Comparison of ENCODE assay signal across 8 cellular contexts in genomic region chr11:61897387-61898246, GRCh38. TPM values are rescaled to one million over a fixed set of nuclear protein-coding genes. Genes with fewer than 3 reads are reported as not detected.
DNase-seq lines count a peak whose midpoint lies in the region; ATAC-seq and TF ChIP-seq lines count a peak whose summit lies in the region.

No MANE protein-coding gene starts in this region.

- peak overlapping the region; percentile 36; the same call in 1 of the 2 replicates for H2AFZ ChIP-seq in OCI-LY3 (ENCODE audit: low read depth, low read length)

- no peak overlapping the region for H3K27ac Mint-ChIP-seq in CD4-positive, alpha-beta T cell
- peak overlapping the region in 3 of 9 donors; percentile 13 to 62 (median 56) for H3K27ac Mint-ChIP-seq in naive thymus-derived CD4-positive, alpha-beta T cell
- no peak overlapping the region for H3K27ac Mint-ChIP-seq in stimulated activated effector memory CD8-positive, alpha-beta T cell treated with anti-CD3 and anti-CD28 coated beads, Interleukin-12 subunit alpha, Interleukin-12 subunit beta, amount 100 ng/mL, for 72 hours

- no peaks in the 10 kb centered on the region for H4K20me1 ChIP-seq in OCI-LY3 (ENCODE audit: insufficient read depth, low read length)

- H3K27me3 Mint-ChIP-seq in CD4-positive, alpha-beta T cell: no peaks in the 10 kb centered on the region
- H3K27me3 Mint-ChIP-seq in naive thymus-derived CD4-positive, alpha-beta T cell: peaks cover 0 to 2% (median 0%) of the 10 kb centered on the region in 5 donors

- no peak overlapping the region for H3K27ac ChIP-seq in CD4-positive, alpha-beta T cell (ENCODE audit: low read depth, low read length)
- H3K27ac ChIP-seq in OCI-LY3 (ENCODE audit: low read length): no peak overlapping the region
- H3K27ac ChIP-seq in naive thymus-derived CD4-positive, alpha-beta T cell (ENCODE audit: low read depth, low read length): no peak overlapping the region

- no peaks in the 10 kb centered on the region for H3K79me2 ChIP-seq in OCI-LY3 (ENCODE audit: low read length)

- peak overlapping the region; percentile 35 for H3K4me2 ChIP-seq in OCI-LY3 (ENCODE audit: low read length)

- H3K9me3 ChIP-seq in CD4-positive, alpha-beta T cell (ENCODE audit: control insufficient read depth, low read length): no peaks in the 10 kb centered on the region
- H3K9me3 ChIP-seq in OCI-LY3 (ENCODE audit: insufficient read depth, low read length): no peaks in the 10 kb centered on the region
- no peaks in the 10 kb centered on the region for H3K9me3 ChIP-seq in naive thymus-derived CD4-positive, alpha-beta T cell (ENCODE audit: control insufficient read depth in 2 of 3, low read length in 3 of 3)

- H3K27me3 ChIP-seq in CD4-positive, alpha-beta T cell (ENCODE audit: control insufficient read depth, insufficient read depth, low read length): no peaks in the 10 kb centered on the region
- H3K27me3 ChIP-seq in OCI-LY3 (ENCODE audit: low read depth, low read length): peaks cover 5% of the 10 kb centered on the region; the same call in 1 of the 2 replicates
- H3K27me3 ChIP-seq in naive thymus-derived CD4-positive, alpha-beta T cell (ENCODE audit: control insufficient read depth in 2 of 2, insufficient read depth in 2 of 2, low read length in 2 of 2): no peaks in the 10 kb centered on the region

- H3K36me3 Mint-ChIP-seq in CD4-positive, alpha-beta T cell (ENCODE audit: low read depth): no peaks in the 10 kb centered on the region
- H3K36me3 Mint-ChIP-seq in naive thymus-derived CD4-positive, alpha-beta T cell: no peaks in the 10 kb centered on the region
- peaks cover 12% of the 10 kb centered on the region for H3K36me3 Mint-ChIP-seq in stimulated activated effector memory CD8-positive, alpha-beta T cell treated with anti-CD3 and anti-CD28 coated beads, Interleukin-12 subunit alpha, Interleukin-12 subunit beta, amount 100 ng/mL, for 72 hours

- peak; percentile 56 for ATAC-seq in CD4-positive, alpha-beta T cell (ENCODE audit: poor library complexity)
- peak; percentile 69 for ATAC-seq in naive thymus-derived CD4-positive, alpha-beta T cell
- ATAC-seq in stimulated activated effector memory CD8-positive, alpha-beta T cell treated with anti-CD3 and anti-CD28 coated beads, Interleukin-12 subunit alpha, Interleukin-12 subunit beta, amount 100 ng/mL, for 72 hours: peak; percentile 64
- ATAC-seq in GM18861 (IDR thresholded peaks at IDR 0.05; ENCODE audit: unreplicated experiment): no peak

- no peak for TF ChIP-seq POLR2A in erythroblast (IDR thresholded peaks at IDR 0.05; ENCODE audit: low read length)

- TF ChIP-seq CTCF in CD4-positive, alpha-beta T cell (IDR thresholded peaks at IDR 0.05): peak; percentile 76
- peak; percentile 96 for TF ChIP-seq CTCF in OCI-LY3 (IDR thresholded peaks at IDR 0.05; ENCODE audit: low read depth, low read length)

- intact Hi-C loops in CD4-positive, alpha-beta T cell (cut with DNase I, micrococcal nuclease): loop anchor here (1.0 to 5.0 kb wide), 5 partner anchors 50 to 211 kb away; partner anchors contain the start of gene FTH1 (in 2 of the 2)
- intact Hi-C loops in naive thymus-derived CD4-positive, alpha-beta T cell (cut with micrococcal nuclease): loop anchor here (1.0 to 5.0 kb wide), 4 partner anchors 26 to 101 kb away; partner anchors contain the start of gene FTH1 (in 1 of the 2)

- DNase-seq in CD4-positive, alpha-beta T cell: peak; percentile 67 to 80 (median 72)
- DNase-seq in HK-2 (ENCODE audit: unreplicated experiment) (peak; percentile 59), activated T-cell treated with anti-CD3 and anti-CD28 coated beads for 24 hours (ENCODE audit: low read depth) (peak; percentile 64), erythroblast (lab: John Stamatoyannopoulos, UW) (peak; percentile 73 to 86)
- peak; percentile 53 to 82 (median 68) for DNase-seq in naive thymus-derived CD4-positive, alpha-beta T cell
- peak; percentile 80 to 89 for DNase-seq in stimulated activated effector memory CD8-positive, alpha-beta T cell treated with anti-CD3 and anti-CD28 coated beads, Interleukin-12 subunit alpha, Interleukin-12 subunit beta, amount 100 ng/mL, for 72 hours (ENCODE audit: low spot score in 2 of 2)

- CTCF ChIA-PET in CD4-positive, alpha-beta T cell (lab: Charles Lee): interaction anchor here (0.6 to 8.1 kb wide), 24 partner anchors 16 to 226 kb away, joined by 3 to 207 read pairs (median 5); partner anchors contain the start of genes FTH1 and INCENP
- CTCF ChIA-PET in naive thymus-derived CD4-positive, alpha-beta T cell (lab: Charles Lee): interaction anchor here (0.6 to 8.2 kb wide), 15 partner anchors 9 to 210 kb away, joined by 3 to 206 read pairs (median 4); no protein-coding TSS in a partner anchor

- H3K4me1 Mint-ChIP-seq in CD4-positive, alpha-beta T cell (ENCODE audit: low read depth): peaks cover 6% of the 10 kb centered on the region
- H3K4me1 Mint-ChIP-seq in naive thymus-derived CD4-positive, alpha-beta T cell: peaks cover 4 to 7% (median 6%) of the 10 kb centered on the region in 7 donors
- peaks cover 8% of the 10 kb centered on the region for H3K4me1 Mint-ChIP-seq in stimulated activated effector memory CD8-positive, alpha-beta T cell treated with anti-CD3 and anti-CD28 coated beads, Interleukin-12 subunit alpha, Interleukin-12 subunit beta, amount 100 ng/mL, for 72 hours

- peaks cover 6% of the 10 kb centered on the region; the same call in 1 of the 2 replicates for H3K4me1 ChIP-seq in OCI-LY3 (ENCODE audit: low read length)
- peaks cover 4% of the 10 kb centered on the region in 2 donors for H3K4me1 ChIP-seq in naive thymus-derived CD4-positive, alpha-beta T cell (ENCODE audit: control insufficient read depth in 2 of 2, insufficient read depth in 2 of 2, low read length in 2 of 2)

- no peak overlapping the region for H3K4me3 Mint-ChIP-seq in CD4-positive, alpha-beta T cell
- H3K4me3 Mint-ChIP-seq in naive thymus-derived CD4-positive, alpha-beta T cell: no peak overlapping the region
- no peak overlapping the region for H3K4me3 Mint-ChIP-seq in stimulated activated effector memory CD8-positive, alpha-beta T cell treated with anti-CD3 and anti-CD28 coated beads, Interleukin-12 subunit alpha, Interleukin-12 subunit beta, amount 100 ng/mL, for 72 hours

- no peak overlapping the region for H3K4me3 ChIP-seq in OCI-LY3 (ENCODE audit: low read length)
- no peak overlapping the region for H3K4me3 ChIP-seq in naive thymus-derived CD4-positive, alpha-beta T cell (ENCODE audit: low read length)

- POLR2A ChIA-PET in CD4-positive, alpha-beta T cell (lab: Charles Lee): interaction anchor here (1.4 to 2.0 kb wide), 3 partner anchors 70 to 185 kb away, joined by 3 to 10 read pairs (median 5); partner anchors contain the start of gene FTH1
- POLR2A ChIA-PET in naive thymus-derived CD4-positive, alpha-beta T cell (lab: Charles Lee): interaction anchor here (0.6 to 1.3 kb wide), 3 partner anchors 71 to 311 kb away, joined by 3 to 5 read pairs (median 4); no protein-coding TSS in a partner anchor

- H3K36me3 ChIP-seq in OCI-LY3 (replicated peaks; ENCODE audit: low read depth, low read length): no peaks in the 10 kb centered on the region
- H3K36me3 ChIP-seq in naive thymus-derived CD4-positive, alpha-beta T cell (ENCODE audit: control insufficient read depth in 2 of 3, insufficient read depth in 3 of 3, low read length in 3 of 3): no peaks in the 10 kb centered on the region

- no peak overlapping the region for H3K9ac ChIP-seq in OCI-LY3 (ENCODE audit: low read length)

- no peaks in the 10 kb centered on the region for H3K9me3 Mint-ChIP-seq in CD4-positive, alpha-beta T cell
- no peaks in the 10 kb centered on the region for H3K9me3 Mint-ChIP-seq in naive thymus-derived CD4-positive, alpha-beta T cell
- no peaks in the 10 kb centered on the region for H3K9me3 Mint-ChIP-seq in stimulated activated effector memory CD8-positive, alpha-beta T cell treated with anti-CD3 and anti-CD28 coated beads, Interleukin-12 subunit alpha, Interleukin-12 subunit beta, amount 100 ng/mL, for 72 hours

RNA-seq across cellular contexts. Expression of gene FADS3, which starts 6.3 kb away (rescaled TPM):
- total RNA-seq in CD4-positive, alpha-beta T cell: 1 to 10 TPM; 6.9 TPM
- 1 to 10 TPM; 1.4 to 8.6 (median 6.2) TPM for total RNA-seq in naive thymus-derived CD4-positive, alpha-beta T cell
- polyA plus RNA-seq in naive thymus-derived CD4-positive, alpha-beta T cell: 1 to 10 TPM in 1 of 2 donors, under 1 TPM in 1; 0.31 to 1.3 TPM

RNA-seq across cellular contexts. Expression of gene RAB3IL1, which starts 19.7 kb away (rescaled TPM):
- not detected for total RNA-seq in CD4-positive, alpha-beta T cell
- total RNA-seq in naive thymus-derived CD4-positive, alpha-beta T cell: 1 to 10 TPM in 1 of 5 experiments, under 1 TPM in 1, not detected in 3; 0.49 to 1.9 TPM
- polyA plus RNA-seq in naive thymus-derived CD4-positive, alpha-beta T cell: not detected

RNA-seq across cellular contexts. Expression of gene BEST1, which starts 52.5 kb away (rescaled TPM):
- total RNA-seq in CD4-positive, alpha-beta T cell: under 1 TPM; 0.14 to 0.25 TPM
- 1 to 10 TPM in 2 of 5 experiments, under 1 TPM in 2, not detected in 1; 0.49 to 7.1 (median 0.75) TPM for total RNA-seq in naive thymus-derived CD4-positive, alpha-beta T cell
- 1 to 10 TPM in 1 of 2 donors, under 1 TPM in 1; 0.83 to 1.4 TPM for polyA plus RNA-seq in naive thymus-derived CD4-positive, alpha-beta T cell
